Comparison of ENCODE assay signal across 1 cellular context in the genomic region with DNA sequence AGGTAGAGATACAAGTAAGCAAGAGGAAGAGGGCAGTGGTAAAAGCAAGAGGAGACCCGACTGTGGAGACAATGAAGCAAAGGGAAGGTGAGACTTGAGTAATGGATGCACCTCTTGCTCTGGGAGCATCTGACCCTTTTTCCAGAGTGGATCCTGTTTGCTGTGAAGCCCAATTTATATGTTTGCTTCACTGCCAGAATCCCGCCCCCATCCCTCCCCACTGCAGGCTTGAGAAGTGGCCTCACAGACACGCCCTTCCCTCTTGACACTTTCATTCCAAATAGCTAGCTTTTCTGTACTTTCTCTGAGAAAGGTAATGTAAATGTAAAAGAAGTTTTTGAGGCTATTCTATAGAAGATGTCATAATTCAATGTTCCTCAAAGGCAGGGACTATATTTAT.
TF ChIP-seq lines count a peak whose summit lies in the region.

No MANE protein-coding gene starts in this region.

TF ChIP-seq in GM23338, 12 proteins besides CTCF, POLR2A, EP300 and RAD21 (continued from another document):
- TF ChIP-seq, protein P1, sequence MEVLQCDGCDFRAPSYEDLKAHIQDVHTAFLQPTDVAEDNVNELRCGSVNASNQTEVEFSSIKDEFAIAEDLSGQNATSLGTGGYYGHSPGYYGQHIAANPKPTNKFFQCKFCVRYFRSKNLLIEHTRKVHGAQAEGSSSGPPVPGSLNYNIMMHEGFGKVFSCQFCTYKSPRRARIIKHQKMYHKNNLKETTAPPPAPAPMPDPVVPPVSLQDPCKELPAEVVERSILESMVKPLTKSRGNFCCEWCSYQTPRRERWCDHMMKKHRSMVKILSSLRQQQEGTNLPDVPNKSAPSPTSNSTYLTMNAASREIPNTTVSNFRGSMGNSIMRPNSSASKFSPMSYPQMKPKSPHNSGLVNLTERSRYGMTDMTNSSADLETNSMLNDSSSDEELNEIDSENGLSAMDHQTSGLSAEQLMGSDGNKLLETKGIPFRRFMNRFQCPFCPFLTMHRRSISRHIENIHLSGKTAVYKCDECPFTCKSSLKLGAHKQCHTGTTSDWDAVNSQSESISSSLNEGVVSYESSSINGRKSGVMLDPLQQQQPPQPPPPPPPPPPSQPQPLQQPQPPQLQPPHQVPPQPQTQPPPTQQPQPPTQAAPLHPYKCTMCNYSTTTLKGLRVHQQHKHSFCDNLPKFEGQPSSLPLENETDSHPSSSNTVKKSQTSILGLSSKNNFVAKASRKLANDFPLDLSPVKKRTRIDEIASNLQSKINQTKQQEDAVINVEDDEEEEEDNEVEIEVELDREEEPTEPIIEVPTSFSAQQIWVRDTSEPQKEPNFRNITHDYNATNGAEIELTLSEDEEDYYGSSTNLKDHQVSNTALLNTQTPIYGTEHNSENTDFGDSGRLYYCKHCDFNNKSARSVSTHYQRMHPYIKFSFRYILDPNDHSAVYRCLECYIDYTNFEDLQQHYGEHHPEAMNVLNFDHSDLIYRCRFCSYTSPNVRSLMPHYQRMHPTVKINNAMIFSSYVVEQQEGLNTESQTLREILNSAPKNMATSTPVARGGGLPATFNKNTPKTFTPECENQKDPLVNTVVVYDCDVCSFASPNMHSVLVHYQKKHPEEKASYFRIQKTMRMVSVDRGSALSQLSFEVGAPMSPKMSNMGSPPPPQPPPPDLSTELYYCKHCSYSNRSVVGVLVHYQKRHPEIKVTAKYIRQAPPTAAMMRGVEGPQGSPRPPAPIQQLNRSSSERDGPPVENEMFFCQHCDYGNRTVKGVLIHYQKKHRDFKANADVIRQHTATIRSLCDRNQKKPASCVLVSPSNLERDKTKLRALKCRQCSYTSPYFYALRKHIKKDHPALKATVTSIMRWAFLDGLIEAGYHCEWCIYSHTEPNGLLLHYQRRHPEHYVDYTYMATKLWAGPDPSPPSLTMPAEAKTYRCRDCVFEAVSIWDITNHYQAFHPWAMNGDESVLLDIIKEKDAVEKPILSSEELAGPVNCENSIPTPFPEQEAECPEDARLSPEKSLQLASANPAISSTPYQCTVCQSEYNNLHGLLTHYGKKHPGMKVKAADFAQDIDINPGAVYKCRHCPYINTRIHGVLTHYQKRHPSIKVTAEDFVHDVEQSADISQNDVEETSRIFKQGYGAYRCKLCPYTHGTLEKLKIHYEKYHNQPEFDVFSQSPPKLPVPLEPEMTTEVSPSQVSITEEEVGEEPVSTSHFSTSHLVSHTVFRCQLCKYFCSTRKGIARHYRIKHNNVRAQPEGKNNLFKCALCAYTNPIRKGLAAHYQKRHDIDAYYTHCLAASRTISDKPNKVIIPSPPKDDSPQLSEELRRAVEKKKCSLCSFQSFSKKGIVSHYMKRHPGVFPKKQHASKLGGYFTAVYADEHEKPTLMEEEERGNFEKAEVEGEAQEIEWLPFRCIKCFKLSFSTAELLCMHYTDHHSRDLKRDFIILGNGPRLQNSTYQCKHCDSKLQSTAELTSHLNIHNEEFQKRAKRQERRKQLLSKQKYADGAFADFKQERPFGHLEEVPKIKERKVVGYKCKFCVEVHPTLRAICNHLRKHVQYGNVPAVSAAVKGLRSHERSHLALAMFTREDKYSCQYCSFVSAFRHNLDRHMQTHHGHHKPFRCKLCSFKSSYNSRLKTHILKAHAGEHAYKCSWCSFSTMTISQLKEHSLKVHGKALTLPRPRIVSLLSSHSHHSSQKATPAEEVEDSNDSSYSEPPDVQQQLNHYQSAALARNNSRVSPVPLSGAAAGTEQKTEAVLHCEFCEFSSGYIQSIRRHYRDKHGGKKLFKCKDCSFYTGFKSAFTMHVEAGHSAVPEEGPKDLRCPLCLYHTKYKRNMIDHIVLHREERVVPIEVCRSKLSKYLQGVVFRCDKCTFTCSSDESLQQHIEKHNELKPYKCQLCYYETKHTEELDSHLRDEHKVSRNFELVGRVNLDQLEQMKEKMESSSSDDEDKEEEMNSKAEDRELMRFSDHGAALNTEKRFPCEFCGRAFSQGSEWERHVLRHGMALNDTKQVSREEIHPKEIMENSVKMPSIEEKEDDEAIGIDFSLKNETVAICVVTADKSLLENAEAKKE (CRISPR knock-in tag; IDR thresholded peaks at IDR 0.05): no peak
- TF ChIP-seq POLR2AphosphoS5 (IDR thresholded peaks at IDR 0.05; ENCODE audit: low read depth): no peak
- no peak for TF ChIP-seq STAT1 (IDR thresholded peaks at IDR 0.05; ENCODE audit: unreplicated experiment)
- TF ChIP-seq JUNB (IDR thresholded peaks at IDR 0.05; ENCODE audit: unreplicated experiment): no peak
- no peak for TF ChIP-seq NANOG (IDR thresholded peaks at IDR 0.05; ENCODE audit: borderline replicate concordance)
TF ChIP-seq in GM23338: peak in this region for 0.
